ENCODE assay signal across 21 cellular contexts in the genomic region with DNA sequence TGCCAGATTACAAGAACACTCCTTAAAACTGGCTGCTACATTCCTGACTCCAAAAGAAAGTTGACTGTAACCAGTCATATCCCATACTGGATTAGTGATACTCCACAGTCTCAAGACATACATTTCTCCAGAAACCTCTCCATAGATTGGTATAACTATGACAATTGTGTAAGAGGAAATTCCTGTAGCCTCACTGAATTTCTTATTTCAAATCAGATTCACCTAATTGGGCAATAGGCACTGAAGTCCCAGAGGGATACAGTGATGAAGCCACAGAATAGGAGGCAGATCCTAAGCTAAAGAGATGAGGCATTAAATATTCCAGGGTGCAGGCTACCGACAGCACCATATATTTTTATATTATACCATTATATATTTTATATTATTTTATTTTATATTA. TPM values are rescaled to one million over a fixed set of nuclear protein-coding genes. Genes with fewer than 3 reads are reported as not detected.
"Had no signal": no experiment of that assay in that cellular context is flagged by ENCODE, and none has a peak within 500 bp of the region (broad histone marks: within the 10 kb centered on the region; RNA-seq: fewer than 3 reads in every experiment).

No MANE protein-coding gene starts in this region.

- H3K9me3 Mint-ChIP-seq: naive thymus-derived CD8-positive, alpha-beta T cell had no signal

- H3K9me3 ChIP-seq: gastroesophageal sphincter, mucosa of descending colon, neutrophil had no signal

- H3K27me3 Mint-ChIP-seq: naive thymus-derived CD8-positive, alpha-beta T cell had no signal

- ATAC-seq: gastroesophageal sphincter; left lobe of liver; mucosa of descending colon; naive thymus-derived CD8-positive, alpha-beta T cell; sciatic nerve had no signal

- DNase-seq: cortex of kidney; dorsolateral prefrontal cortex; effector CD8-positive, alpha-beta T cell; glutamatergic neuron; islet precursor cell; mammary epithelial cell; mucosa of descending colon; naive thymus-derived CD8-positive, alpha-beta T cell; posterior cingulate gyrus; small intestine; stimulated activated CD4-positive, alpha-beta T cell treated with anti-CD3 and anti-CD28 coated beads, Interleukin-12 subunit alpha, Interleukin-12 subunit beta, amount 100 ng/mL, for 4 hours; stimulated activated CD4-positive, alpha-beta T cell treated with anti-CD3 and anti-CD28 coated beads, Interleukin-2, amount 100 ng/mL, for 48 hours; stimulated activated naive CD4-positive, alpha-beta T cell treated with Interleukin-2 at 50 U/mL for 16 hours; trophoblast cell had no signal

RNA-seq across cellular contexts. Expression of gene UTY, which starts 39.0 kb away (rescaled TPM):
- total RNA-seq: fibroblast of lung, mammary epithelial cell, osteocyte, sciatic nerve, urinary bladder had no signal
